ENCODE assay signal across 29 cellular contexts in the genomic region with DNA sequence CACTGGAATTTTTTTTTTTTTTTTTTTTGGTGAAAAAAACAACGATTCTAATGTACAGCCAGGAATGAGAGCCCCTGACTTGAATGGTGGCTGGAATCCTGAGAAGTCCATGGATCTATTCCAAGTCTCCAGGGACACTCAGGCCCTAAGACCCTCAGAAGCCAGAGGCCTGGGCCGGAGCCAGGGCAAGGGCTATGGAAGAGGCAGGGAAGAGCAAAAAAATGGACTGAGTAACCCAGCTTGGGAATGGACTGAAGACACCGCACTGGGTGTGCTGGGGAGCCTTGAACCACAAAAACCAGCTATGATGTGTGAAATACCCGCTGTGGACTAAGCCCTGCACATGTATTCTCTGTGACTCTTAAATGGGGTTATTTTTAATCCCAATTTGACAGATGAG.
"Had no signal": no experiment of that assay in that cellular context is flagged by ENCODE, and none has a peak within 500 bp of the region (broad histone marks: within the 10 kb centered on the region; RNA-seq: fewer than 3 reads in every experiment).

No MANE protein-coding gene starts in this region.

- H3K4me3 ChIP-seq: ascending aorta, breast epithelium, cardiac muscle cell, colonic mucosa, esophagus squamous epithelium had no signal

- H3K27ac ChIP-seq: ascending aorta, breast epithelium, cardiac muscle cell, colonic mucosa, epithelial cell of prostate, esophagus squamous epithelium, WERI-Rb-1 had no signal

- H3K27me3 ChIP-seq: ascending aorta, cardiac muscle cell, colonic mucosa had no signal

- H3K36me3 ChIP-seq: ascending aorta, breast epithelium, cardiac muscle cell, colonic mucosa, esophagus squamous epithelium, WERI-Rb-1 had no signal

- DNase-seq: activated CD4-positive, alpha-beta memory T cell treated with anti-CD3 and anti-CD28 coated beads, Interleukin-2, amount 10 ng/mL, durations not matched to agents 7 days and 5 days; activated CD4-positive, alpha-beta T cell treated with anti-CD3 and anti-CD28 coated beads for 1 hour; activated CD4-positive, alpha-beta T cell treated with anti-CD3 and anti-CD28 coated beads for 4 hours; activated CD4-positive, alpha-beta T cell treated with anti-CD3 and anti-CD28 coated beads, Interleukin-2, amount 10 ng/mL, durations not matched to agents 7 days and 5 days; activated CD4-positive, alpha-beta T cell treated with anti-CD3 and anti-CD28 coated beads, Interleukin-2, amount 50 U/mL, for 4 hours; activated CD4-positive, CD25-positive, alpha-beta regulatory T cell; activated CD8-positive, alpha-beta memory T cell treated with anti-CD3 and anti-CD28 coated beads, Interleukin-2, amount 50 U/mL, for 48 hours; activated gamma-delta T cell; activated naive CD4-positive, alpha-beta T cell; activated naive CD4-positive, alpha-beta T cell treated with anti-CD3 and anti-CD28 coated beads, Interleukin-2, amount 10 ng/mL, durations not matched to agents 7 days and 5 days; activated naive CD8-positive, alpha-beta T cell treated with anti-CD3 and anti-CD28 coated beads, Interleukin-2, amount 10 ng/mL, durations not matched to agents 7 days and 5 days; activated T-cell treated with anti-CD3 and anti-CD28 coated beads for 4 hours; activated T-cell treated with anti-CD3 and anti-CD28 coated beads, Interleukin-2, amount 50 U/mL, for 24 hours; activated T-cell treated with anti-CD3 and anti-CD28 coated beads, Interleukin-2, amount 50 U/mL, for 72 hours; central memory CD4-positive, alpha-beta T cell; cerebellar nuclear complex; colonic mucosa; effector CD8-positive, alpha-beta T cell; esophagus squamous epithelium; foreskin melanocyte; head of caudate nucleus; T-helper 1 cell; T-helper 17 cell; T1000; WERI-Rb-1 had no signal

- H3K4me1 ChIP-seq: ascending aorta, breast epithelium, colonic mucosa, esophagus squamous epithelium had no signal

- H3K9me3 ChIP-seq: colonic mucosa, esophagus squamous epithelium had no signal
